24 cellular contexts compared by ENCODE assay signal in the genomic region with DNA sequence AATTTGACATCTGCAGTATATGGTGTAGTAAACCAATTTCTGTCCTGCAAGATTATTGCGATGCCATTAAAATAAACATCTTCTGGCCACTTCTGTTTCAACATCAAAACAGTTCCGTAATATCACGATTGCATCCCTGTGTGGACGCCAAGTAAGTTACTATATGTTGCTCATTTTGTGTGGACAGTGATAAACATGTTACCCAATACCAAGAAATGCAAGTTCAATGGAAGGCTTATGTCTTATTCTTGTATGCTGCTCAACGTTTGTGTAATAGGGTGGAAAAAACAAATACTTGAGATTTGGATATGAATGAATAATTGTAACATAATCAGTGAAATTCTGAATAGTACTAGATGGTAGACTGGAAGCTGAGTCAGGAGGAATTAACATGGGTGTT. TPM values are rescaled to one million over a fixed set of nuclear protein-coding genes. Genes with fewer than 3 reads are reported as not detected.
DNase-seq lines count a peak whose midpoint lies in the region; FAIRE-seq and TF ChIP-seq lines count a peak whose summit lies in the region.
"Had no signal": no experiment of that assay in that cellular context is flagged by ENCODE, and none has a peak within 500 bp of the region (broad histone marks: within the 10 kb centered on the region; RNA-seq: fewer than 3 reads in every experiment).

No MANE protein-coding gene starts in this region.

- no peaks in the 10 kb centered on the region for H3K4me1 ChIP-seq in breast epithelium

- no peaks in the 10 kb centered on the region for H3K9me3 ChIP-seq in breast epithelium

- FAIRE-seq in islet of Langerhans (lab: Jason Lieb, UNC), result peak; percentile 80
- FAIRE-seq: GM12892, H1 had no signal

- CTCF ChIA-PET in MCF 10A (lab: Yijun Ruan, JAX), result interaction anchor here (0.6 to 1.0 kb wide), 4 partner anchors 9 to 144 kb away, joined by 3 read pairs; no protein-coding TSS in a partner anchor

- H3K4me3 ChIP-seq in breast epithelium (no peak overlapping the region), fibroblast of mammary gland (ENCODE audit: control insufficient read depth, low read depth, low read length) (no peak overlapping the region)

- H3K9me3 Mint-ChIP-seq in MCF 10A (ENCODE audit: unreplicated experiment) (no peaks in the 10 kb centered on the region), immature natural killer cell (no peaks in the 10 kb centered on the region)
- H3K9me3 Mint-ChIP-seq: CD4-positive, CD25-positive, alpha-beta regulatory T cell; IgD-negative memory B cell had no signal

- no peaks in the 10 kb centered on the region for H3K36me3 ChIP-seq in breast epithelium

- intact Hi-C loops in MCF 10A (cut with micrococcal nuclease), result no loop called here
- intact Hi-C loops in breast epithelium (cut with DNase I; ENCODE audit: low total_unique reads), result no loop called here

- no peaks in the 10 kb centered on the region for H3K27me3 Mint-ChIP-seq in MCF 10A (ENCODE audit: insufficient read depth, unreplicated experiment)
- no peaks in the 10 kb centered on the region for H3K27me3 Mint-ChIP-seq in immature natural killer cell (ENCODE audit: low read depth in 3 of 3)
- H3K27me3 Mint-ChIP-seq: CD4-positive, CD25-positive, alpha-beta regulatory T cell; IgD-negative memory B cell had no signal

- peak; percentile 57 for DNase-seq in MCF 10A (ENCODE audit: unreplicated experiment)
- no peak for DNase-seq in breast epithelium (ENCODE audit: low spot score in 2 of 2)
- DNase-seq in fibroblast of mammary gland (ENCODE audit: low read depth), result peak; percentile 41
- DNase-seq in NCI-H2196 treated with DMSO at 0.1 percent for 48 hours (lab: John Stamatoyannopoulos, UW; ENCODE audit: unreplicated experiment), result no peak
- no peak for DNase-seq in LoVo (ENCODE audit: low spot score)
- DNase-seq in stimulated activated CD8-positive, alpha-beta memory T cell treated with anti-CD3 and anti-CD28 coated beads, Interleukin-4, amount 100 ng/mL, for 48 hours, result no peak
- DNase-seq in immature natural killer cell, result no peak
- DNase-seq: 8988T; ACHN; CD4-positive, CD25-positive, alpha-beta regulatory T cell; DMS153; DND-41; NCI-H1092 treated with DMSO at 0.1 percent for 48 hours; NCI-H1436 treated with DMSO at 0.1 percent for 48 hours; NCI-H187 treated with DMSO at 0.1 percent for 48 hours; NCI-H226; NCI-H510A; NCI-H69; SHP77 had no signal

- no peak overlapping the region for H3K27ac ChIP-seq in breast epithelium
- H3K27ac ChIP-seq: RWPE1 had no signal

- POLR2A ChIA-PET in MCF 10A (lab: Yijun Ruan, JAX), result interaction anchor here (1.3 kb wide), 1 partner anchor 13 kb away, joined by 5 read pairs; no protein-coding TSS in a partner anchor

- H3K4me3 Mint-ChIP-seq in MCF 10A (ENCODE audit: unreplicated experiment) (no peak overlapping the region), immature natural killer cell (no peak overlapping the region)
- H3K4me3 Mint-ChIP-seq: CD4-positive, CD25-positive, alpha-beta regulatory T cell; IgD-negative memory B cell had no signal

- BruUV-seq in MCF 10A (replicated peaks; lab: Mats Ljungman, UMichigan), result no TSS peak

- no peak for TF ChIP-seq POLR2A in breast epithelium (IDR thresholded peaks at IDR 0.05)

- H3K4me1 Mint-ChIP-seq in MCF 10A (ENCODE audit: insufficient read depth, unreplicated experiment), result peaks cover 3% of the 10 kb centered on the region
- H3K4me1 Mint-ChIP-seq in immature natural killer cell, result peaks cover 4% of the 10 kb centered on the region in 2 donors

- no peak overlapping the region for H3K27ac Mint-ChIP-seq in MCF 10A (ENCODE audit: low read depth, unreplicated experiment)
- H3K27ac Mint-ChIP-seq in immature natural killer cell, result no peak overlapping the region
- H3K27ac Mint-ChIP-seq: CD4-positive, CD25-positive, alpha-beta regulatory T cell; IgD-negative memory B cell had no signal

- TF ChIP-seq CTCF in MCF 10A (IDR thresholded peaks at IDR 0.05; ENCODE audit: unreplicated experiment), result no peak
- no peak for TF ChIP-seq CTCF in breast epithelium (IDR thresholded peaks at IDR 0.05)
- no peak for TF ChIP-seq CTCF in fibroblast of mammary gland (conservative IDR thresholded peaks at IDR 0.05; ENCODE audit: control insufficient read depth, insufficient read depth, low read depth, low read length)

- H3K36me3 Mint-ChIP-seq in MCF 10A (ENCODE audit: insufficient read depth, unreplicated experiment), result peaks cover 35% of the 10 kb centered on the region
- peaks cover 7 to 20% (median 14%) of the 10 kb centered on the region in 3 donors for H3K36me3 Mint-ChIP-seq in immature natural killer cell

- no peaks in the 10 kb centered on the region for H3K27me3 ChIP-seq in breast epithelium

RNA-seq across cellular contexts. Expression of a gene that starts 15.1 kb away (rescaled TPM):
- total RNA-seq in MCF 10A (2022), result 74.4 and 84.4 TPM in 2 replicates
- total RNA-seq in breast epithelium, result 100 to 1,000 TPM; 179 to 269 (median 249) TPM
- polyA plus RNA-seq in immature natural killer cell, result 10 to 100 TPM; 26.9 to 67.8 (median 31.2) TPM

RNA-seq across cellular contexts. Expression of a gene that starts 15.3 kb away (rescaled TPM):
- total RNA-seq in MCF 10A (2022), result 25.1 and 29.8 TPM in 2 replicates
- 10 to 100 TPM; 14.7 to 29.6 (median 25.5) TPM for total RNA-seq in breast epithelium
- polyA plus RNA-seq in immature natural killer cell, result 10 to 100 TPM; 15.4 to 31.7 (median 26.6) TPM

Comparison
In these comparisons a context has a peak if more than half of its experiments do, and no peak if none do; other contexts are left out.
1. DNase-seq: peak in MCF 10A (single experiment) and fibroblast of mammary gland (single experiment); none in breast epithelium (0 of 2), NCI-H2196 treated with DMSO at 0.1 percent for 48 hours (single experiment), LoVo (single experiment), stimulated activated CD8-positive, alpha-beta memory T cell treated with anti-CD3 and anti-CD28 coated beads, Interleukin-4, amount 100 ng/mL, for 48 hours (single experiment) and immature natural killer cell (0 of 3).